ENCODE assay signal across 13 cellular contexts in genomic region chr20:62910777-62911497, GRCh38.
"Had no signal": no experiment of that assay in that cellular context is flagged by ENCODE, and none has a peak within 500 bp of the region (broad histone marks: within the 10 kb centered on the region; RNA-seq: fewer than 3 reads in every experiment).

No MANE protein-coding gene starts in this region.

- H3K27me3 ChIP-seq: foreskin keratinocyte, heart left ventricle, ovary, tibial artery had no signal

- H3K27ac ChIP-seq: foreskin keratinocyte, heart left ventricle, ovary, tibial artery, VCaP had no signal

- H3K4me3 Mint-ChIP-seq: activated CD4-positive, alpha-beta T cell treated with anti-CD3 and anti-CD28 coated beads for 36 hours; activated CD8-positive, alpha-beta T cell treated with anti-CD3 and anti-CD28 coated beads, Interleukin-2, amount 10 ng/mL, durations not matched to agents 7 days and 5 days; neural crest cell had no signal

- H3K27me3 Mint-ChIP-seq: activated CD4-positive, alpha-beta T cell treated with anti-CD3 and anti-CD28 coated beads for 36 hours had no signal

- DNase-seq: activated CD4-positive, alpha-beta T cell treated with anti-CD3 and anti-CD28 coated beads for 36 hours; activated CD8-positive, alpha-beta memory T cell treated with anti-CD3 and anti-CD28 coated beads, Interleukin-2, amount 50 U/mL, for 48 hours; activated CD8-positive, alpha-beta T cell treated with anti-CD3 and anti-CD28 coated beads, Interleukin-2, amount 10 ng/mL, durations not matched to agents 7 days and 5 days; foreskin keratinocyte; heart left ventricle; left colon; stimulated activated CD4-positive, alpha-beta T cell treated with anti-CD3 and anti-CD28 coated beads, Interleukin-4, amount 100 ng/mL, for 24 hours; T1000 had no signal

- ATAC-seq: activated CD4-positive, alpha-beta T cell treated with anti-CD3 and anti-CD28 coated beads for 36 hours; activated CD8-positive, alpha-beta T cell treated with anti-CD3 and anti-CD28 coated beads, Interleukin-2, amount 10 ng/mL, durations not matched to agents 7 days and 5 days; activated naive CD4-positive, alpha-beta T cell treated with anti-CD3 and anti-CD28 coated beads, Interleukin-2, amount 50 U/mL, for 72 hours; foreskin keratinocyte; heart left ventricle; left colon had no signal

- H3K4me3 ChIP-seq: heart left ventricle, ovary, tibial artery had no signal

- H3K9me3 Mint-ChIP-seq: activated naive CD4-positive, alpha-beta T cell treated with anti-CD3 and anti-CD28 coated beads, Interleukin-2, amount 50 U/mL, for 72 hours; neural crest cell had no signal

- H3K27ac Mint-ChIP-seq: activated CD4-positive, alpha-beta T cell treated with anti-CD3 and anti-CD28 coated beads for 36 hours had no signal

- H3K4me1 ChIP-seq: foreskin keratinocyte had no signal

- H3K9me3 ChIP-seq: heart left ventricle, ovary, tibial artery had no signal
